13 cellular contexts compared by ENCODE assay signal in the genomic region with DNA sequence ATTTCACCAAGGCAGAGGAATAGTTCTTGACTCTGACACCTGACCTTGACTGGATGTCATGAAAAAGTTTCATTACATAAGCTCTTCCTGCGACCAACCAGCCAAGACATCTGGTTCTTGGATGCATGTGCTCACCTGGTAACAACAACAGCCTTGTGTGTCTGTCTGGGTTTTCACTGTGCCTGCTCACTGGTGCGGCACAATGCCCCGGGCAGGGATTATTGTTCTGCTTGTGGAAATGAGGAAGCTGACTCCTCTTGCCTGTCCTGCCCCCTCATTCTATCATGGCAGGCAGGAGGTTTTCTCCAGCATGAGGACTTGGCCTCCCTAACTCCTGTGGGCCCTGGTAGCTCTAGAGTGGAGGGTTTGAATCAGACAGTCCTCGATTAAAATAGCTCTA. TPM values are rescaled to one million over a fixed set of nuclear protein-coding genes. Genes with fewer than 3 reads are reported as not detected.
DNase-seq lines count a peak whose midpoint lies in the region; ATAC-seq, FAIRE-seq and TF ChIP-seq lines count a peak whose summit lies in the region.
"Had no signal": no experiment of that assay in that cellular context is flagged by ENCODE, and none has a peak within 500 bp of the region (broad histone marks: within the 10 kb centered on the region; RNA-seq: fewer than 3 reads in every experiment).

No MANE protein-coding gene starts in this region.

- RAD21 ChIA-PET in GM12878 (lab: Charles Lee; ENCODE audit: unreplicated experiment): interaction anchor here (1.2 to 1.3 kb wide), 2 partner anchors 9 to 25 kb away, joined by 4 to 6 read pairs; no protein-coding TSS in a partner anchor

- peak; percentile 6 for ATAC-seq in GM12878
- no peak for ATAC-seq in gastrocnemius medialis
- no peak for ATAC-seq in HG03521 (IDR thresholded peaks at IDR 0.05; ENCODE audit: unreplicated experiment)

- peak overlapping the region; percentile 100; the same call in 1 of the 2 replicates for H3K4me2 ChIP-seq in GM12878 (ENCODE audit: control insufficient read depth, insufficient read depth)

- no peak for TF ChIP-seq CTCF in GM12878 (IDR thresholded peaks at IDR 0.05 in 2 of 3, conservative IDR thresholded peaks at IDR 0.05 in 1 of 3; ENCODE audit: control insufficient read depth in 2 of 3, extremely low read depth in 1 of 3, insufficient read depth in 1 of 3, low read depth in 3 of 3, low read length in 3 of 3)
- TF ChIP-seq CTCF in gastrocnemius medialis (IDR thresholded peaks at IDR 0.05 in 4 of 5, conservative IDR thresholded peaks at IDR 0.05 in 1 of 5): no peak

- H3K9me3 ChIP-seq in GM12878 (replicated peaks; ENCODE audit: control insufficient read depth, insufficient read depth, low read length) (no peaks in the 10 kb centered on the region), gastrocnemius medialis (no peaks in the 10 kb centered on the region)

- H3K4me1 ChIP-seq in GM12878 (ENCODE audit: control insufficient read depth, insufficient read depth, low read length) (peaks cover 83% of the 10 kb centered on the region), gastrocnemius medialis (peaks cover 36 to 59% of the 10 kb centered on the region in 2 donors)

- intact Hi-C loops in GM12878 (cut with micrococcal nuclease; ENCODE audit: unreplicated experiment) (loop anchor here (10.0 kb wide), 2 partner anchors 910 to 1040 kb away; partner anchors contain the start of genes ARFIP2, TAF10, TIMM10B and TPP1), gastrocnemius medialis (cut with DNase I; ENCODE audit: low total_unique reads) (no loop called here)

- H3K27me3 ChIP-seq in GM12878 (replicated peaks in 1 of 2; ENCODE audit: control insufficient read depth in 2 of 2, insufficient read depth in 2 of 2, low read length in 1 of 2) (no peaks in the 10 kb centered on the region), gastrocnemius medialis (no peaks in the 10 kb centered on the region)

- 89% methylated on average over 4 of the region's 4 CpGs for WGBS in GM12878 (ENCODE audit: insufficient coverage, insufficient replicate concordance, low lambda C conversion rate, missing lambda C conversion rate)

- no peak for TF ChIP-seq POLR2A in GM12878 (IDR thresholded peaks at IDR 0.05; ENCODE audit: low read depth, low read length)
- no peak for TF ChIP-seq POLR2A in gastrocnemius medialis (IDR thresholded peaks at IDR 0.05)

- DNase-seq in CD1c-positive myeloid dendritic cell (ENCODE audit: extremely low spot score): peak; percentile 66
- no peak for DNase-seq in GM18507 (ENCODE audit: extremely low spot score, insufficient read length, low read depth)
- no peak for DNase-seq in GM12878 (ENCODE audit: low read depth, low spot score)
- DNase-seq in mesenteric fat pad (ENCODE audit: low spot score): peak; percentile 80
- no peak for DNase-seq in gastrocnemius medialis
- no peak for DNase-seq in NCI-H146 (lab: John Stamatoyannopoulos, UW)
- DNase-seq: activated CD4-positive, alpha-beta memory T cell treated with anti-CD3 and anti-CD28 coated beads for 36 hours; activated gamma-delta T cell; caudate nucleus; GOT3; T-helper 1 cell had no signal

- BruUV-seq in GM12878 (replicated peaks; lab: Mats Ljungman, UMichigan): no TSS peak

- in situ Hi-C loops in GM12878 (cut with MboI) (loop anchor here (10.0 to 25.0 kb wide), 2 partner anchors 910 to 1838 kb away; partner anchors contain the start of genes TAF10, TPP1, TRIM22 and TRIM5), gastrocnemius medialis (cut with MboI; ENCODE audit: low sequenced_read_pairs in 4 of 4) (no loop called here)

- TF ChIP-seq RAD21 in GM12878 (IDR thresholded peaks at IDR 0.05; ENCODE audit: insufficient read depth, low read depth, low read length): no peak

- POLR2A ChIA-PET in GM12878 (lab: Charles Lee): interaction anchor here (0.9 kb wide), 1 partner anchor 9 kb away, joined by 5 read pairs; no protein-coding TSS in a partner anchor

- H4K20me1 ChIP-seq in GM12878 (ENCODE audit: control insufficient read depth, insufficient read depth): no peaks in the 10 kb centered on the region

- H3K79me2 ChIP-seq in GM12878 (ENCODE audit: control insufficient read depth, insufficient read depth, low read length): peaks cover 94% of the 10 kb centered on the region

- H3K36me3 ChIP-seq in GM12878 (ENCODE audit: control insufficient read depth in 2 of 2, insufficient read depth in 2 of 2, low read length in 1 of 2) (no peaks in the 10 kb centered on the region), gastrocnemius medialis (no peaks in the 10 kb centered on the region)

- SMC1A ChIA-PET in GM12878 (lab: Charles Lee; ENCODE audit: uncharacterized antibody, unreplicated experiment): interaction anchor here (0.6 to 7.2 kb wide), 8 partner anchors 12 to 233 kb away, joined by 3 to 69 read pairs (median 4); partner anchors contain the start of gene PPFIBP2

- no peak overlapping the region for H3K9ac ChIP-seq in GM12878 (ENCODE audit: control insufficient read depth, insufficient read depth, low read length)

- TF ChIP-seq EP300 in GM12878 (IDR thresholded peaks at IDR 0.05; ENCODE audit: borderline replicate concordance in 1 of 2, control insufficient read depth in 1 of 2, low read depth in 2 of 2, low read length in 2 of 2): no peak

- H3K4me3 ChIP-seq in GM12878 (peak overlapping the region; percentile 10; the same call in 1 of the 2 replicates), gastrocnemius medialis (no peak overlapping the region)

- no peak overlapping the region for H2AFZ ChIP-seq in GM12878 (ENCODE audit: control insufficient read depth, low read depth, low read length)

- peak overlapping the region; percentile 100; the same call in 1 of the 2 replicates for H3K27ac ChIP-seq in GM12878 (ENCODE audit: control insufficient read depth, insufficient read depth)
- H3K27ac ChIP-seq in gastrocnemius medialis: peak overlapping the region in 2 of 4 donors; percentile 24 to 70

- FAIRE-seq in GM18507 (lab: Jason Lieb, UNC): peak; percentile 52
- FAIRE-seq in GM12878 (lab: Jason Lieb, UNC): no peak

- CTCF ChIA-PET in GM12878 (lab: Yijun Ruan, JAX): interaction anchor here (1.3 to 8.4 kb wide), 4 partner anchors 9 to 46 kb away, joined by 4 to 67 read pairs (median 12); partner anchors contain the start of gene PPFIBP2

TF ChIP-seq in GM12878, 131 proteins besides CTCF, POLR2A, EP300 and RAD21 (continues in another document):
- TF ChIP-seq NRF1 (conservative IDR thresholded peaks at IDR 0.05; ENCODE audit: low read depth, low read length) (no peak), ATF3 (IDR thresholded peaks at IDR 0.05; ENCODE audit: borderline replicate concordance, extremely low read depth, low read depth, low read length) (no peak), NFYA (IDR thresholded peaks at IDR 0.05; ENCODE audit: borderline replicate concordance, low read depth, low read length) (no peak), CBX5 (IDR thresholded peaks at IDR 0.05; ENCODE audit: low read depth) (no peak), HDAC6 (IDR thresholded peaks at IDR 0.05; ENCODE audit: unreplicated experiment) (no peak), NFXL1 (IDR thresholded peaks at IDR 0.05; ENCODE audit: borderline replicate concordance) (no peak), PAX5 (IDR thresholded peaks at IDR 0.05; ENCODE audit: borderline replicate concordance, low read depth, low read length) (peak; percentile 38; the same call in 1 of the 2 replicates), SUPT20H (IDR thresholded peaks at IDR 0.05; ENCODE audit: borderline replicate concordance, control insufficient read depth, low read depth, low read length) (no peak), HCFC1 (IDR thresholded peaks at IDR 0.05; ENCODE audit: low read length) (no peak), PAX8 (IDR thresholded peaks at IDR 0.05) (no peak)

RNA-seq across cellular contexts. Expression of gene PPFIBP2, which starts 11.0 kb away (rescaled TPM):
- 230 and 231 TPM in 2 replicates for total RNA-seq in GM12878 (2013; cell fraction: nucleolus; rRNA removed)
- total RNA-seq in GM12878 (2014; rRNA removed) (41.2 and 44.3 TPM in 2 replicates), GM12878 (2014; rRNA removed; fragmentation: Illumina TruSeq; extraction: Trizol) (48.6 and 54.1 TPM in 2 replicates), GM12878 (2021) (45.2 and 52.5 TPM in 2 replicates), mesenteric fat pad (37.5 TPM), gastrocnemius medialis (10 to 100 TPM; 10.5 to 33.5 (median 25.4) TPM)
- 26.0 TPM for polyA plus RNA-seq in GM12878 (2011; ENCODE audit: low read depth)
- polyA plus RNA-seq in GM12878 (2011; rRNA removed) (48.1 and 49.6 TPM in 2 replicates), GM12878 (2014; fragmentation: Illumina TruSeq; extraction: Trizol) (56.3 and 69.7 TPM in 2 replicates), GM12878 (2014; fragmentation: Nextera tagmentation; extraction: Ambion mirVana) (10 to 100 TPM; 17.3 to 22.3 TPM), GM12878 (2014; rRNA removed) (30.7 and 37.3 TPM in 2 replicates), GM12878 (2016; fragmentation: Nextera tagmentation; extraction: Ambion mirVana) (10 to 100 TPM; 28.1 to 35.7 TPM)
- polyA plus RNA-seq in GM12878 (2011; cell fraction: cytosol; rRNA removed): 40.3 and 54.5 TPM in 2 replicates
- polyA plus RNA-seq in GM12878 (2011; cell fraction: nucleus; rRNA removed): 107 and 148 TPM in 2 replicates
- polyA plus RNA-seq in GM12878 (2012): 37.0 and 41.9 TPM in 2 replicates
- 91.7 and 108 TPM in 2 replicates for polyA minus RNA-seq in GM12878 (2011; rRNA and poly(A)+ RNA removed)
- 24.9 and 39.3 TPM in 2 replicates for polyA minus RNA-seq in GM12878 (2011; cell fraction: cytosol; rRNA and poly(A)+ RNA removed)
- 61.4 and 92.7 TPM in 2 replicates for polyA minus RNA-seq in GM12878 (2011; cell fraction: nucleus; rRNA and poly(A)+ RNA removed)

RNA-seq across cellular contexts. Expression of gene OLFML1, which starts 39.5 kb away (rescaled TPM):
- total RNA-seq in GM12878 (2013; cell fraction: nucleolus; rRNA removed): not detected in 2 replicates
- not detected in 2 replicates for total RNA-seq in GM12878 (2014; rRNA removed)
- total RNA-seq in GM12878 (2014; rRNA removed; fragmentation: Illumina TruSeq; extraction: Trizol): not detected in 2 replicates
- not detected in 2 replicates for total RNA-seq in GM12878 (2021)
- polyA plus RNA-seq in GM12878 (2011; ENCODE audit: low read depth): 0.37 TPM
- not detected in 2 replicates for polyA plus RNA-seq in GM12878 (2011; rRNA removed)
- not detected in 2 replicates for polyA plus RNA-seq in GM12878 (2011; cell fraction: cytosol; rRNA removed)
- polyA plus RNA-seq in GM12878 (2011; cell fraction: nucleus; rRNA removed): not detected in 2 replicates
- polyA plus RNA-seq in GM12878 (2012): 0.09 and 0.15 TPM in 2 replicates
- not detected in 2 replicates for polyA plus RNA-seq in GM12878 (2014; fragmentation: Illumina TruSeq; extraction: Trizol)
- under 1 TPM; 0.04 to 0.06 TPM for polyA plus RNA-seq in GM12878 (2014; fragmentation: Nextera tagmentation; extraction: Ambion mirVana)
- not detected in 2 replicates for polyA plus RNA-seq in GM12878 (2014; rRNA removed)
- under 1 TPM; 0.35 to 0.71 TPM for polyA plus RNA-seq in GM12878 (2016; fragmentation: Nextera tagmentation; extraction: Ambion mirVana)
- polyA minus RNA-seq in GM12878 (2011; rRNA and poly(A)+ RNA removed): not detected in 2 replicates
- not detected in 2 replicates for polyA minus RNA-seq in GM12878 (2011; cell fraction: cytosol; rRNA and poly(A)+ RNA removed)
- polyA minus RNA-seq in GM12878 (2011; cell fraction: nucleus; rRNA and poly(A)+ RNA removed): not detected in 2 replicates
- 6.7 TPM for total RNA-seq in mesenteric fat pad
- total RNA-seq in gastrocnemius medialis: 1 to 10 TPM; 1.7 to 4.0 (median 2.4) TPM
- total RNA-seq: activated CD4-positive, alpha-beta memory T cell treated with anti-CD3 and anti-CD28 coated beads for 36 hours; HT-29 had no signal

Comparison
In these comparisons a context has a peak if more than half of its experiments do, and no peak if none do; other contexts are left out.
1. DNase-seq: peak in CD1c-positive myeloid dendritic cell (single experiment) and mesenteric fat pad (single experiment); none in GM18507 (single experiment), GM12878 (single experiment), gastrocnemius medialis (0 of 2) and NCI-H146 (single experiment).